In genomic region chr1:77370588-77371306, GRCh38 we compare ENCODE assay signal across 13 cellular contexts.
DNase-seq lines count a peak whose midpoint lies in the region; ATAC-seq, FAIRE-seq and TF ChIP-seq lines count a peak whose summit lies in the region.
"Had no signal": no experiment of that assay in that cellular context is flagged by ENCODE, and none has a peak within 500 bp of the region (broad histone marks: within the 10 kb centered on the region; RNA-seq: fewer than 3 reads in every experiment).

No MANE protein-coding gene starts in this region.

- H3K9ac ChIP-seq in skeletal muscle satellite cell (ENCODE audit: low read depth, low read length): peak overlapping the region; percentile 79
- H3K9ac ChIP-seq: KMS-11 had no signal

- TF ChIP-seq CTCF in epithelial cell of esophagus (IDR thresholded peaks at IDR 0.05; ENCODE audit: insufficient read depth, low read depth, low read length, missing control alignments): no peak

- H3K4me1 ChIP-seq in skeletal muscle satellite cell (ENCODE audit: control insufficient read depth, insufficient read depth, low read length): peaks cover 36% of the 10 kb centered on the region

- FAIRE-seq in RCC 7860 (lab: Jason Lieb, UNC) (peak; percentile 97), GM19239 (lab: Jason Lieb, UNC) (no peak)

- DNase-seq in H4 (ENCODE audit: low spot score) (peak; percentile 96), RCC 7860 (ENCODE audit: low spot score) (peak; percentile 91), epithelial cell of esophagus (ENCODE audit: low read depth) (peak; percentile 13), GM19239 (ENCODE audit: insufficient read length, low spot score) (no peak), NCI-H2029 treated with DMSO at 0.1 percent for 48 hours (lab: John Stamatoyannopoulos, UW) (no peak), activated gamma-delta T cell treated with Interleukin-2 at 50 U/mL for 16 hours (no peak)
- DNase-seq: activated T-cell treated with anti-CD3 and anti-CD28 coated beads, Interleukin-2, amount 50 U/mL, for 4 hours; left cardiac atrium; NCI-H524; T-cell had no signal

- no peak for ATAC-seq in HG03460 (IDR thresholded peaks at IDR 0.05; ENCODE audit: unreplicated experiment)
- ATAC-seq: left cardiac atrium had no signal

- no peaks in the 10 kb centered on the region for H3K9me3 ChIP-seq in skeletal muscle satellite cell (replicated peaks; ENCODE audit: low read length)

- H3K4me2 ChIP-seq in skeletal muscle satellite cell (ENCODE audit: low read length): peak overlapping the region; percentile 69
- H3K4me2 ChIP-seq: KMS-11 had no signal

- no peak overlapping the region for H3K4me3 ChIP-seq in epithelial cell of esophagus (ENCODE audit: low read length)
- peak overlapping the region; percentile 56 for H3K4me3 ChIP-seq in skeletal muscle satellite cell (ENCODE audit: low read length)

- H3K36me3 ChIP-seq in skeletal muscle satellite cell (ENCODE audit: insufficient read depth, low read length): no peaks in the 10 kb centered on the region

- H3K27me3 ChIP-seq in skeletal muscle satellite cell (ENCODE audit: control insufficient read depth, insufficient read depth, low read length): no peaks in the 10 kb centered on the region

Comparison
In these comparisons a context has a peak if more than half of its experiments do, and no peak if none do; other contexts are left out.
1. DNase-seq: peak in H4 (single experiment), RCC 7860 (single experiment) and epithelial cell of esophagus (single experiment); none in GM19239 (single experiment), NCI-H2029 treated with DMSO at 0.1 percent for 48 hours (single experiment) and activated gamma-delta T cell treated with Interleukin-2 at 50 U/mL for 16 hours (single experiment).